In genomic region chr6:30127238-30128093, GRCh38 we compare ENCODE assay signal across 14 cellular contexts. TPM values are rescaled to one million over a fixed set of nuclear protein-coding genes. Genes with fewer than 3 reads are reported as not detected.
DNase-seq lines count a peak whose midpoint lies in the region; ATAC-seq and TF ChIP-seq lines count a peak whose summit lies in the region.
"Had no signal": no experiment of that assay in that cellular context is flagged by ENCODE, and none has a peak within 500 bp of the region (broad histone marks: within the 10 kb centered on the region; RNA-seq: fewer than 3 reads in every experiment).

No MANE protein-coding gene starts in this region.

- H4K91ac ChIP-seq in H9 (ENCODE audit: insufficient read length, low read depth, low read length) (no peak overlapping the region), trophoblast cell (ENCODE audit: low read depth, low read length) (no peak overlapping the region)

- no peaks in the 10 kb centered on the region for H3K9me2 ChIP-seq in PC-3 (replicated peaks; ENCODE audit: low read length)

- H3K9me3 Mint-ChIP-seq in H9, result no peaks in the 10 kb centered on the region

- peak; percentile 73 for DNase-seq in H9
- DNase-seq in mammary epithelial cell, result no peak
- no peak for DNase-seq in trophoblast cell
- DNase-seq in PC-3, result no peak
- no peak for DNase-seq in NCI-H526 treated with DMSO at 0.1 percent for 48 hours (lab: John Stamatoyannopoulos, UW)
- DNase-seq: activated T-cell treated with anti-CD3 and anti-CD28 coated beads for 4 hours; GF-D8; NCI-H524 treated with DMSO at 0.1 percent for 48 hours; stimulated activated CD4-positive, alpha-beta T cell treated with anti-CD3 and anti-CD28 coated beads, Interleukin-2, amount 100 ng/mL, for 24 hours; stimulated activated naive CD8-positive, alpha-beta T cell treated with anti-CD3 and anti-CD28 coated beads, Interleukin-15, Interleukin-2, amounts not matched to agents 100 U/mL and 50 U/mL, for 24 hours; WERI-Rb-1 had no signal

- H4K8ac ChIP-seq in H9 (replicated peaks; ENCODE audit: insufficient read length, low read depth, low read length) (no peak overlapping the region), trophoblast cell (ENCODE audit: low read depth, low read length) (no peak overlapping the region)

- no peak overlapping the region for H3K9ac ChIP-seq in H9 (ENCODE audit: extremely low read depth, insufficient read length, low read length)
- H3K9ac ChIP-seq in mammary epithelial cell (ENCODE audit: insufficient read depth, low read length), result no peak overlapping the region
- H3K9ac ChIP-seq in trophoblast cell (ENCODE audit: low read length), result no peak overlapping the region
- no peak overlapping the region for H3K9ac ChIP-seq in PC-3 (ENCODE audit: low read length)

- H3K23ac ChIP-seq in H9 (ENCODE audit: insufficient read length, low read depth, low read length) (no peak overlapping the region), trophoblast cell (ENCODE audit: low read length) (no peak overlapping the region)

- ATAC-seq in PC-3 (no peak), GM21825 (IDR thresholded peaks at IDR 0.05; ENCODE audit: unreplicated experiment) (no peak), HG03571 (IDR thresholded peaks at IDR 0.05; ENCODE audit: unreplicated experiment) (no peak)
- ATAC-seq: stimulated activated naive CD8-positive, alpha-beta T cell treated with anti-CD3 and anti-CD28 coated beads, Interleukin-15, Interleukin-2, amounts not matched to agents 100 U/mL and 50 U/mL, for 24 hours had no signal

- no peak overlapping the region for H3K18ac ChIP-seq in H9 (ENCODE audit: insufficient read length, low read depth, low read length)
- no peak overlapping the region for H3K18ac ChIP-seq in trophoblast cell (ENCODE audit: low read length)

- H3K9me3 ChIP-seq in H9 (ENCODE audit: control insufficient read depth, low read depth, low read length) (no peaks in the 10 kb centered on the region), mammary epithelial cell (replicated peaks; ENCODE audit: insufficient read depth, low read length) (no peaks in the 10 kb centered on the region), iPS-18c (ENCODE audit: control insufficient read depth, insufficient read depth, low read length) (no peaks in the 10 kb centered on the region), trophoblast cell (ENCODE audit: insufficient read depth, low read depth, low read length) (peaks cover 2% of the 10 kb centered on the region), PC-3 (ENCODE audit: low read length) (no peaks in the 10 kb centered on the region)

- POLR2A ChIA-PET in PC-3 (lab: Charles Lee; ENCODE audit: unreplicated experiment), result no interaction called here

- H2AK5ac ChIP-seq in H9 (ENCODE audit: insufficient read length, low read length) (no peak overlapping the region), trophoblast cell (ENCODE audit: low read length) (no peak overlapping the region)

- no CpG with 5 or more reads among the region's 50 CpGs for WGBS in H9 (ENCODE audit: extremely low coverage, insufficient read length, low lambda C conversion rate)
- WGBS in mammary epithelial cell (ENCODE audit: low coverage, missing lambda C conversion rate), result 14% methylated on average over 20 of the region's 50 CpGs
- WGBS in trophoblast cell (ENCODE audit: extremely low coverage, insufficient coverage, insufficient read length), result no CpG with 5 or more reads among the region's 50 CpGs

- peaks cover 11% of the 10 kb centered on the region for H3K23me2 ChIP-seq in H9 (ENCODE audit: insufficient read length, low read depth, low read length, poor library complexity, severe bottlenecking)

- H3K27ac Mint-ChIP-seq in H9, result no peak overlapping the region

- CTCF ChIA-PET in mammary epithelial cell (lab: Charles Lee; ENCODE audit: low non-redundant PET) (interaction anchor here (0.6 kb wide), 1 partner anchor 24 kb away, joined by 19 read pairs; no protein-coding TSS in a partner anchor), PC-3 (lab: Charles Lee) (no interaction called here)

- H3K14ac ChIP-seq in H9 (ENCODE audit: insufficient read depth, low read length) (peak overlapping the region; percentile 53; the same call in 1 of the 2 replicates), trophoblast cell (ENCODE audit: low read length) (no peak overlapping the region)

- in situ Hi-C loops in mammary epithelial cell (cut with MboI; ENCODE audit: low sequenced_read_pairs in 2 of 2), result no loop called here

- H3K79me2 ChIP-seq in H9 (ENCODE audit: insufficient read depth, low read length) (no peaks in the 10 kb centered on the region), mammary epithelial cell (ENCODE audit: insufficient read depth, low read length) (no peaks in the 10 kb centered on the region), trophoblast cell (ENCODE audit: control insufficient read depth, insufficient read depth, low read length, poor library complexity) (no peaks in the 10 kb centered on the region), PC-3 (ENCODE audit: low read length) (no peaks in the 10 kb centered on the region)

- no peak overlapping the region for H2BK5ac ChIP-seq in H9 (ENCODE audit: insufficient read length, low read length)
- H2BK5ac ChIP-seq in trophoblast cell (ENCODE audit: low read depth, low read length, poor library complexity), result no peak overlapping the region

- H3K4me3 Mint-ChIP-seq in H9, result peak overlapping the region; percentile 73 to 90

- H2AFZ ChIP-seq in H9 (ENCODE audit: low read length), result no peak overlapping the region
- H2AFZ ChIP-seq in mammary epithelial cell (ENCODE audit: low read depth, low read length), result peak overlapping the region; percentile 48
- H2AFZ ChIP-seq in trophoblast cell (ENCODE audit: insufficient read depth, low read length, poor library complexity), result no peak overlapping the region
- no peak overlapping the region for H2AFZ ChIP-seq in PC-3 (ENCODE audit: low read length)

- no peak overlapping the region for H2BK15ac ChIP-seq in H9 (ENCODE audit: low read depth, low read length)

- H3K36me3 Mint-ChIP-seq in H9 (ENCODE audit: insufficient read depth in 1 of 3, low read depth in 3 of 3), result no peaks in the 10 kb centered on the region

- H2BK20ac ChIP-seq in H9 (ENCODE audit: low read depth, low read length, poor library complexity, severe bottlenecking), result no peak overlapping the region

- H4K20me1 ChIP-seq in H9 (ENCODE audit: control insufficient read depth, insufficient read depth, insufficient read length) (no peaks in the 10 kb centered on the region), mammary epithelial cell (ENCODE audit: insufficient read depth, low read length) (no peaks in the 10 kb centered on the region), PC-3 (ENCODE audit: low read length) (no peaks in the 10 kb centered on the region)

- H3K4ac ChIP-seq in H9 (ENCODE audit: low read depth, low read length), result no peak overlapping the region
- H3K4ac ChIP-seq in trophoblast cell (ENCODE audit: low read depth, low read length), result no peak overlapping the region

- BruUV-seq in mammary epithelial cell (replicated peaks; lab: Mats Ljungman, UMichigan) (no TSS peak), PC-3 (replicated peaks; lab: Mats Ljungman, UMichigan) (no TSS peak)

- H3K27ac ChIP-seq in H9 (ENCODE audit: insufficient read length, low read depth, low read length) (no peak overlapping the region), mammary epithelial cell (ENCODE audit: insufficient read depth, low read depth, low read length) (no peak overlapping the region), trophoblast cell (ENCODE audit: low read depth, low read length) (no peak overlapping the region), PC-3 (ENCODE audit: low read length) (no peak overlapping the region)
- H3K27ac ChIP-seq: WERI-Rb-1 had no signal

- no peak overlapping the region for H3T11ph ChIP-seq in H9 (ENCODE audit: low read length)

- H2BK12ac ChIP-seq in H9 (ENCODE audit: insufficient read length, low read depth, low read length) (no peak overlapping the region), trophoblast cell (ENCODE audit: low read length) (no peak overlapping the region)

- no peaks in the 10 kb centered on the region for H3K79me1 ChIP-seq in H9 (ENCODE audit: insufficient read depth, low read depth, low read length, poor library complexity, severe bottlenecking)
- no peaks in the 10 kb centered on the region for H3K79me1 ChIP-seq in trophoblast cell (ENCODE audit: low read length)

- H3K27me3 Mint-ChIP-seq in H9 (ENCODE audit: low read depth), result peaks cover 85% of the 10 kb centered on the region

- H3K27me3 ChIP-seq in H9 (ENCODE audit: insufficient read depth, low read length) (peaks cover 23% of the 10 kb centered on the region; the same call in 1 of the 2 replicates), mammary epithelial cell (ENCODE audit: insufficient read depth, low read length) (peaks cover 3% of the 10 kb centered on the region), trophoblast cell (ENCODE audit: insufficient read depth, low read length) (peaks cover 20% of the 10 kb centered on the region), PC-3 (ENCODE audit: low read length) (no peaks in the 10 kb centered on the region)

- dilution Hi-C loops in mammary epithelial cell (cut with HindIII; ENCODE audit: low sequenced_read_pairs), result loop anchor here (5.0 kb wide), 1 partner anchor 50 kb away; the partner anchor contains the start of gene RNF39

- H3K56ac ChIP-seq in H9 (ENCODE audit: insufficient read length, low read depth, low read length), result no peak overlapping the region

- intact Hi-C loops in mammary epithelial cell (cut with micrococcal nuclease), result no loop called here
- intact Hi-C loops in PC-3 (cut with micrococcal nuclease), result no loop called here

- no peak overlapping the region for H4K12ac ChIP-seq in trophoblast cell (ENCODE audit: low read depth, low read length)

- H3K4me1 Mint-ChIP-seq in H9, result peaks cover 5 to 12% of the 10 kb centered on the region in 2 experiments

- H3K4me2 ChIP-seq in H9 (ENCODE audit: insufficient read depth, insufficient read length, low read length) (peak overlapping the region; percentile 76), mammary epithelial cell (ENCODE audit: insufficient read depth, low read depth, low read length) (peak overlapping the region; percentile 31), trophoblast cell (ENCODE audit: low read length) (peak overlapping the region; percentile 44), PC-3 (ENCODE audit: low read length) (no peak overlapping the region)

- no peaks in the 10 kb centered on the region for H3F3A ChIP-seq in PC-3 (ENCODE audit: low read length, unreplicated experiment)

- no peak overlapping the region for H2BK120ac ChIP-seq in H9 (ENCODE audit: low read depth, low read length, poor library complexity, severe bottlenecking)
- H2BK120ac ChIP-seq in trophoblast cell (ENCODE audit: insufficient read depth, low read length, poor library complexity), result no peak overlapping the region

- no peaks in the 10 kb centered on the region for H3K36me3 ChIP-seq in mammary epithelial cell (ENCODE audit: insufficient read depth, low read length)
- H3K36me3 ChIP-seq in trophoblast cell (ENCODE audit: control insufficient read depth in 1 of 2, insufficient read depth in 2 of 2, low read length in 2 of 2), result no peaks in the 10 kb centered on the region
- H3K36me3 ChIP-seq in PC-3 (ENCODE audit: low read depth, low read length), result no peaks in the 10 kb centered on the region
- H3K36me3 ChIP-seq: WERI-Rb-1 had no signal

- TF ChIP-seq CTCF in H9 (conservative IDR thresholded peaks at IDR 0.05), result no peak
- no peak for TF ChIP-seq CTCF in mammary epithelial cell (conservative IDR thresholded peaks at IDR 0.05 in 1 of 2, IDR thresholded peaks at IDR 0.05 in 1 of 2; ENCODE audit: extremely low read depth in 1 of 2, insufficient read depth in 1 of 2, low read depth in 1 of 2, low read length in 2 of 2)
- no peak for TF ChIP-seq CTCF in PC-3 (conservative IDR thresholded peaks at IDR 0.05; ENCODE audit: low read depth, low read length)

- H3K4me3 ChIP-seq in mammary epithelial cell (replicated peaks in 1 of 3; ENCODE audit: insufficient read depth in 1 of 3, low read depth in 2 of 3, low read length in 3 of 3) (no peak overlapping the region), iPS-18c (ENCODE audit: insufficient read depth, low read depth, low read length) (peak overlapping the region; percentile 53), trophoblast cell (ENCODE audit: low read depth, low read length) (no peak overlapping the region), PC-3 (ENCODE audit: low read length) (no peak overlapping the region)

- H3K4me1 ChIP-seq in H9 (ENCODE audit: insufficient read depth, low read length), result no peaks in the 10 kb centered on the region
- peaks cover 3% of the 10 kb centered on the region for H3K4me1 ChIP-seq in mammary epithelial cell (ENCODE audit: insufficient read depth, low read length)
- H3K4me1 ChIP-seq in trophoblast cell (ENCODE audit: control insufficient read depth in 1 of 2, insufficient read depth in 2 of 2, low read length in 2 of 2), result no peaks in the 10 kb centered on the region
- peaks cover 20% of the 10 kb centered on the region for H3K4me1 ChIP-seq in PC-3 (ENCODE audit: insufficient read depth, low read length)

- H4K5ac ChIP-seq in H9 (ENCODE audit: insufficient read length, low read depth, low read length), result no peak overlapping the region

RNA-seq across cellular contexts. Expression of gene TRIM40, which starts 8.5 kb away (rescaled TPM):
- total RNA-seq in H9 (2021) (not detected in 2 replicates), mammary epithelial cell (not detected), PC-3 (2014; rRNA removed) (not detected in 2 replicates)
- not detected for polyA plus RNA-seq in mammary epithelial cell
- polyA minus RNA-seq in mammary epithelial cell, result not detected
- polyA plus RNA-seq in trophoblast cell (2013), result not detected in 2 replicates

RNA-seq across cellular contexts. Expression of gene TRIM31, which starts 14.6 kb away (rescaled TPM):
- total RNA-seq in H9 (2021), result not detected in 2 replicates
- total RNA-seq in mammary epithelial cell, result not detected
- polyA plus RNA-seq in mammary epithelial cell, result 0.07 TPM
- not detected for polyA minus RNA-seq in mammary epithelial cell
- not detected in 2 replicates for polyA plus RNA-seq in trophoblast cell (2013)
- total RNA-seq in PC-3 (2014; rRNA removed), result 0.11 and 0.52 TPM in 2 replicates

RNA-seq across cellular contexts. Expression of gene TRIM10, which starts 33.5 kb away (rescaled TPM):
- total RNA-seq in H9 (2021) (0.07 and 0.09 TPM in 2 replicates), mammary epithelial cell (not detected), PC-3 (2014; rRNA removed) (not detected in 2 replicates)
- polyA plus RNA-seq in mammary epithelial cell, result not detected
- not detected for polyA minus RNA-seq in mammary epithelial cell
- polyA plus RNA-seq in trophoblast cell (2013), result not detected in 2 replicates

RNA-seq across cellular contexts. Expression of gene TRIM15, which starts 35.9 kb away (rescaled TPM):
- total RNA-seq in H9 (2021) (0.20 TPM in 1 of 2 replicates, not detected in the other), mammary epithelial cell (not detected), PC-3 (2014; rRNA removed) (not detected in 2 replicates)
- polyA plus RNA-seq in mammary epithelial cell, result 0.02 TPM
- not detected for polyA minus RNA-seq in mammary epithelial cell
- not detected in 2 replicates for polyA plus RNA-seq in trophoblast cell (2013)

RNA-seq across cellular contexts. Expression of gene RNF39, which starts 51.9 kb away (rescaled TPM):
- 0.26 and 0.39 TPM in 2 replicates for total RNA-seq in H9 (2021)
- total RNA-seq in mammary epithelial cell, result 1 to 10 TPM; 2.5 to 5.4 TPM
- 3.3 TPM for polyA plus RNA-seq in mammary epithelial cell
- not detected for polyA minus RNA-seq in mammary epithelial cell
- 0.03 TPM in 1 of 2 replicates, not detected in the other for polyA plus RNA-seq in trophoblast cell (2013)
- total RNA-seq in PC-3 (2014; rRNA removed), result 2.0 and 4.2 TPM in 2 replicates
